ENCODE assay signal across 18 cellular contexts in genomic region chr17:27157297-27157696, GRCh38.
DNase-seq lines count a peak whose midpoint lies in the region; ATAC-seq and TF ChIP-seq lines count a peak whose summit lies in the region.
"Had no signal": no experiment of that assay in that cellular context is flagged by ENCODE, and none has a peak within 500 bp of the region (broad histone marks: within the 10 kb centered on the region; RNA-seq: fewer than 3 reads in every experiment).

No MANE protein-coding gene starts in this region.

- TF ChIP-seq POLR2A in Peyer's patch (IDR thresholded peaks at IDR 0.05): no peak
- TF ChIP-seq POLR2A in upper lobe of left lung (IDR thresholded peaks at IDR 0.05): no peak

- no peak overlapping the region for H2AFZ ChIP-seq in PC-3 (ENCODE audit: low read length)

- H3K36me3 ChIP-seq in Peyer's patch: no peaks in the 10 kb centered on the region
- H3K36me3 ChIP-seq in upper lobe of left lung: no peaks in the 10 kb centered on the region
- H3K36me3 ChIP-seq in PC-3 (ENCODE audit: low read depth, low read length): no peaks in the 10 kb centered on the region
- H3K36me3 ChIP-seq: BLaER1 had no signal

- CTCF ChIA-PET in PC-3 (lab: Charles Lee): no interaction called here

- no peaks in the 10 kb centered on the region for H3K79me2 ChIP-seq in PC-3 (ENCODE audit: low read length)

- ATAC-seq in upper lobe of left lung (ENCODE audit: low FRiP score in 2 of 2): no peak
- no peak for ATAC-seq in PC-3
- ATAC-seq: A549, HCT116 had no signal

- H3K4me2 ChIP-seq in PC-3 (ENCODE audit: low read length): no peak overlapping the region
- H3K4me2 ChIP-seq: A549, BLaER1 had no signal

- POLR2A ChIA-PET in PC-3 (lab: Charles Lee; ENCODE audit: unreplicated experiment): no interaction called here

- WGBS in upper lobe of left lung, 2 donors: 86 to 87% methylated on average over 8 of the region's 8 CpGs

- no peaks in the 10 kb centered on the region for H3K9me2 ChIP-seq in PC-3 (replicated peaks; ENCODE audit: low read length)

- no TSS peak for BruUV-seq in PC-3 (replicated peaks; lab: Mats Ljungman, UMichigan)

- no peaks in the 10 kb centered on the region for H4K20me1 ChIP-seq in PC-3 (ENCODE audit: low read length)
- H4K20me1 ChIP-seq: BLaER1 had no signal

- H3K4me1 ChIP-seq in Peyer's patch: no peaks in the 10 kb centered on the region
- H3K4me1 ChIP-seq in upper lobe of left lung: no peaks in the 10 kb centered on the region
- no peaks in the 10 kb centered on the region for H3K4me1 ChIP-seq in PC-3 (ENCODE audit: insufficient read depth, low read length)
- H3K4me1 ChIP-seq: A549, BLaER1 had no signal

- peak; percentile 50 for DNase-seq in activated effector memory CD4-positive, alpha-beta T cell treated with anti-CD3 and anti-CD28 coated beads, Interleukin-2, amount 50 U/mL, for 16 hours
- DNase-seq in activated effector memory CD4-positive, alpha-beta T cell treated with Interleukin-2 at 50 U/mL for 16 hours: no peak
- peak; percentile 2 for DNase-seq in iPS-NIHi7 (ENCODE audit: extremely low spot score)
- peak; percentile 30 for DNase-seq in posterior vena cava (ENCODE audit: low spot score)
- no peak for DNase-seq in Peyer's patch
- no peak for DNase-seq in upper lobe of left lung
- DNase-seq in PC-3: no peak
- DNase-seq: CD4-positive, alpha-beta memory T cell; DMS 273 treated with DMSO at 0.1 percent for 48 hours; DND-41; GOT3; H7; HFFc6 had no signal

- intact Hi-C loops in posterior vena cava (cut with DNase I): no loop called here
- intact Hi-C loops in PC-3 (cut with micrococcal nuclease): no loop called here

- H3K9ac ChIP-seq in PC-3 (ENCODE audit: low read length): no peak overlapping the region
- H3K9ac ChIP-seq: BLaER1 had no signal

- no peak for TF ChIP-seq EP300 in upper lobe of left lung (IDR thresholded peaks at IDR 0.05)

- TF ChIP-seq CTCF in Peyer's patch (IDR thresholded peaks at IDR 0.05) (no peak), upper lobe of left lung (IDR thresholded peaks at IDR 0.05) (no peak), PC-3 (conservative IDR thresholded peaks at IDR 0.05; ENCODE audit: low read depth, low read length) (no peak)

- H3K27me3 ChIP-seq in Peyer's patch: no peaks in the 10 kb centered on the region
- no peaks in the 10 kb centered on the region for H3K27me3 ChIP-seq in upper lobe of left lung
- H3K27me3 ChIP-seq in PC-3 (ENCODE audit: low read length): no peaks in the 10 kb centered on the region
- H3K27me3 ChIP-seq: BLaER1 had no signal

- H3K4me3 ChIP-seq in Peyer's patch (no peak overlapping the region), upper lobe of left lung (no peak overlapping the region), PC-3 (ENCODE audit: low read length) (no peak overlapping the region)
- H3K4me3 ChIP-seq: A549, BLaER1 had no signal

- H3K9me3 ChIP-seq in Peyer's patch (no peaks in the 10 kb centered on the region), upper lobe of left lung (no peaks in the 10 kb centered on the region), PC-3 (ENCODE audit: low read length) (no peaks in the 10 kb centered on the region)
- H3K9me3 ChIP-seq: A549 had no signal

- H3F3A ChIP-seq in PC-3 (ENCODE audit: low read length, unreplicated experiment): no peaks in the 10 kb centered on the region

- H3K27ac ChIP-seq in Peyer's patch (no peak overlapping the region), upper lobe of left lung (no peak overlapping the region), PC-3 (ENCODE audit: low read length) (no peak overlapping the region)
- H3K27ac ChIP-seq: 22Rv1, A549, BLaER1, HL-60 had no signal

Comparison
In these comparisons a context has a peak if more than half of its experiments do, and no peak if none do; other contexts are left out.
1. DNase-seq: peak in activated effector memory CD4-positive, alpha-beta T cell treated with anti-CD3 and anti-CD28 coated beads, Interleukin-2, amount 50 U/mL, for 16 hours (single experiment), iPS-NIHi7 (single experiment) and posterior vena cava (single experiment); none in activated effector memory CD4-positive, alpha-beta T cell treated with Interleukin-2 at 50 U/mL for 16 hours (single experiment), Peyer's patch (0 of 3), upper lobe of left lung (0 of 2) and PC-3 (single experiment).